In the genomic region with DNA sequence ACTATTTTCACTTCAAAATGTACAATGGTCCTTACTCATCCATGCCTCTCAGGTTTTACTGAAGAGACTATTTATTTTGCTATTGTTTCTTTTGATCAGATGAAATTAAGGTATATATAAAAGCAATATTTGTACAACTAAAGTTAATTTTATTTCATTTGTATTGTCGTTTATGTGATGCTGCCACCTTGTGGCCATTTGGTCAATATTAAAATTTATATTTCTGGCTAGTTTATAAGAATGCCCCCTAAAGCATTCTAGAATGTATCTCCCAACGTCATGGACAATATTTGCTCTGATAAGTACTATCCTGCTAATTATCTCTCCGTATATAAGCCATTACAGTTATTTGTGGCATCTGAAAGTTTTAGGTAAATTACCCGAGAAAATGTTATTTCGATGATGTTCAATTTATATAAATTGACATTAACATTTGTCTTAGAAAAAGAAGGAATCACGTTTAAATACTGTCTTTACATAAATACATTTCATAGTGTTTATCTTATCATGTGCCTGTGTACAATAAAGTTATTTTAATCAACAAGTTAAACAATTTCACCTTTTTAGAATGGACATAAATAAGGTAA, we compare ENCODE assay signal across 8 cellular contexts.
DNase-seq lines count a peak whose midpoint lies in the region; ATAC-seq and TF ChIP-seq lines count a peak whose summit lies in the region.

No MANE protein-coding gene starts in this region.

- H3K4me3 ChIP-seq in cardiac muscle cell (no peak overlapping the region), endodermal cell (ENCODE audit: low read length) (no peak overlapping the region), WERI-Rb-1 (ENCODE audit: low read depth, low read length) (no peak overlapping the region)

- no peak overlapping the region for H3K4me3 Mint-ChIP-seq in endodermal cell
- no peak overlapping the region for H3K4me3 Mint-ChIP-seq in progenitor cell of endocrine pancreas (ENCODE audit: low read depth)

- ATAC-seq in left ventricle myocardium superior = no peak
- no peak for ATAC-seq in HG02588 (IDR thresholded peaks at IDR 0.05; ENCODE audit: unreplicated experiment)
- ATAC-seq in HG02763 (IDR thresholded peaks at IDR 0.05; ENCODE audit: unreplicated experiment) = no peak

- H3K27ac ChIP-seq in cardiac muscle cell = no peak overlapping the region
- no peak overlapping the region for H3K27ac ChIP-seq in endodermal cell (ENCODE audit: low read depth, low read length)
- H3K27ac ChIP-seq in WERI-Rb-1 = no peak overlapping the region

- H3K36me3 Mint-ChIP-seq in endodermal cell (ENCODE audit: low read depth) = no peaks in the 10 kb centered on the region
- H3K36me3 Mint-ChIP-seq in progenitor cell of endocrine pancreas (ENCODE audit: insufficient read depth) = no peaks in the 10 kb centered on the region

- no peaks in the 10 kb centered on the region for H3K27me3 ChIP-seq in cardiac muscle cell
- H3K27me3 ChIP-seq in endodermal cell (ENCODE audit: control insufficient read depth, insufficient read depth, low read length, poor library complexity, severe bottlenecking) = no peaks in the 10 kb centered on the region
- H3K27me3 ChIP-seq in WERI-Rb-1 (ENCODE audit: insufficient read depth, low read depth, severe bottlenecking) = no peaks in the 10 kb centered on the region

- intact Hi-C loops in left ventricle myocardium superior (cut with micrococcal nuclease) = no loop called here

- H3K27me3 Mint-ChIP-seq in endodermal cell (ENCODE audit: insufficient read depth) (no peaks in the 10 kb centered on the region), progenitor cell of endocrine pancreas (no peaks in the 10 kb centered on the region)

- H3K27ac Mint-ChIP-seq in endodermal cell (no peak overlapping the region), progenitor cell of endocrine pancreas (no peak overlapping the region)

- H3K9me3 Mint-ChIP-seq in endodermal cell (peaks cover 9% of the 10 kb centered on the region), progenitor cell of endocrine pancreas (ENCODE audit: low read depth) (peaks cover 4% of the 10 kb centered on the region)

- peaks cover 4% of the 10 kb centered on the region for H3K4me1 ChIP-seq in cardiac muscle cell (ENCODE audit: low read depth)
- H3K4me1 ChIP-seq in endodermal cell (ENCODE audit: control insufficient read depth, insufficient read depth, low read length) = no peaks in the 10 kb centered on the region

- WGBS in endodermal cell (ENCODE audit: insufficient coverage in 1 of 2, insufficient read length in 1 of 2), 2 experiments = 38% methylated on average over 5 of the region's 6 CpGs; no CpG with 5 or more reads in 1 of the 2 experiments

- TF ChIP-seq CTCF in cardiac muscle cell (IDR thresholded peaks at IDR 0.05; ENCODE audit: low read depth, low read length) (peak; percentile 46), endodermal cell (conservative IDR thresholded peaks at IDR 0.05) (peak; percentile 83), progenitor cell of endocrine pancreas (IDR thresholded peaks at IDR 0.05; ENCODE audit: unreplicated experiment) (peak; percentile 74), WERI-Rb-1 (IDR thresholded peaks at IDR 0.05; ENCODE audit: low read depth, low read length) (no peak)

- H3K9me3 ChIP-seq in cardiac muscle cell (ENCODE audit: low read depth) (no peaks in the 10 kb centered on the region), endodermal cell (ENCODE audit: control insufficient read depth, low read length) (no peaks in the 10 kb centered on the region), WERI-Rb-1 (ENCODE audit: severe bottlenecking) (no peaks in the 10 kb centered on the region)

- H3K4me1 Mint-ChIP-seq in endodermal cell (no peaks in the 10 kb centered on the region), progenitor cell of endocrine pancreas (ENCODE audit: low read depth) (no peaks in the 10 kb centered on the region)

- DNase-seq in cardiac muscle cell (ENCODE audit: low read depth in 1 of 2, low spot score in 1 of 2) = peak; percentile 36 to 37
- DNase-seq in left ventricle myocardium superior = no peak
- peak; percentile 26 for DNase-seq in NCI-H345 (lab: John Stamatoyannopoulos, UW)
- no peak for DNase-seq in endodermal cell
- DNase-seq in progenitor cell of endocrine pancreas (ENCODE audit: low spot score, unreplicated experiment) = no peak
- DNase-seq in WERI-Rb-1 = no peak

- H3K9ac ChIP-seq in endodermal cell (ENCODE audit: extremely low read depth, low read length, poor library complexity, severe bottlenecking) = no peak overlapping the region

- no peaks in the 10 kb centered on the region for H3K36me3 ChIP-seq in cardiac muscle cell
- H3K36me3 ChIP-seq in endodermal cell (ENCODE audit: control insufficient read depth, insufficient read depth, low read length) = no peaks in the 10 kb centered on the region
- no peaks in the 10 kb centered on the region for H3K36me3 ChIP-seq in WERI-Rb-1

Comparison
In these comparisons a context has a peak if more than half of its experiments do, and no peak if none do; other contexts are left out.
1. DNase-seq: peak in cardiac muscle cell (2 of 2) and NCI-H345 (single experiment); none in left ventricle myocardium superior (single experiment), endodermal cell (single experiment), progenitor cell of endocrine pancreas (single experiment) and WERI-Rb-1 (single experiment).